Comparison of ENCODE assay signal across 23 cellular contexts in the genomic region with DNA sequence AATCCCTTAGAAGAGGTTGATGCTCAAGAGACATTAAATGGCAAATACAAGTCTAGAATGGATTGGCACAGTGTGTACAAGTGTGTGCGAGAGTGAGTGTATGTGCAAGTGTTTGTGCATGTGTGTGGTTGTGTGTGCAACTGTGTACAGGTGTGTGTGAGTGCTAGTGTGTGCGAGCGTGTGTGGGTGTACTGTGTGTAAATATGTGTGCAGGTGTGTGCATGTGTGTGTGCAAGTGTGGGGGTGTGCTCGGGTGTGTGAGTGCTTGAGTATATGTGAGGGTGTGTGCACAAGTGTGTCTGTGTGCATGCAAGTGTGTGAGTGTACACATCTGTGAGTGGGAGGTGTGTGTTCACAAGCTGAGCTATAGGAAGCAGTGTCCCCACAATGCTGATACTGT. TPM values are rescaled to one million over a fixed set of nuclear protein-coding genes. Genes with fewer than 3 reads are reported as not detected.
"Had no signal": no experiment of that assay in that cellular context is flagged by ENCODE, and none has a peak within 500 bp of the region (broad histone marks: within the 10 kb centered on the region; RNA-seq: fewer than 3 reads in every experiment).

No MANE protein-coding gene starts in this region.

- H3K36me3 ChIP-seq: SJSA1 had no signal

- ATAC-seq: HepG2 had no signal

- DNase-seq: KBM-7, NCI-H1092, NCI-H1105 treated with DMSO at 0.1 percent for 48 hours, NCI-H1417 treated with DMSO at 0.1 percent for 48 hours, NCI-H146, NCI-H1694 treated with DMSO at 0.1 percent for 48 hours, NCI-H1930, NCI-H2081, NCI-H2107, NCI-H2227 treated with DMSO at 0.1 percent for 48 hours, NCI-H526 treated with DMSO at 0.1 percent for 48 hours, NCI-H748 treated with DMSO at 0.1 percent for 48 hours, Right ventricle myocardium superior, RPMI8226, SIG-M5 had no signal

- FAIRE-seq: HepG2, RCC 7860 had no signal

- H3K9me3 ChIP-seq: SJSA1 had no signal

- H3K4me3 ChIP-seq: SJSA1, SK-N-MC had no signal

- H3K4me1 ChIP-seq: SJSA1 had no signal

- H3K27me3 ChIP-seq: SJSA1 had no signal

- H3K27ac ChIP-seq: SJSA1, SK-N-MC had no signal

RNA-seq across cellular contexts. Expression of a gene that starts 28.7 kb away (rescaled TPM):
- total RNA-seq: LHCN-M2, MCF 10A, SJSA1 had no signal
- polyA plus RNA-seq: HepG2 had no signal

RNA-seq across cellular contexts. Expression of a gene that starts 38.8 kb away (rescaled TPM):
- total RNA-seq: HepG2, LHCN-M2, MCF 10A, NCI-H460, Right ventricle myocardium superior, SJSA1 had no signal
- polyA plus RNA-seq: HepG2, IgD-negative memory B cell had no signal

RNA-seq across cellular contexts. Expression of a gene that starts 54.8 kb away (rescaled TPM):
- total RNA-seq: LHCN-M2 had no signal
- polyA plus RNA-seq: IgD-negative memory B cell had no signal
